Comparison of ENCODE assay signal across 17 cellular contexts in the genomic region with DNA sequence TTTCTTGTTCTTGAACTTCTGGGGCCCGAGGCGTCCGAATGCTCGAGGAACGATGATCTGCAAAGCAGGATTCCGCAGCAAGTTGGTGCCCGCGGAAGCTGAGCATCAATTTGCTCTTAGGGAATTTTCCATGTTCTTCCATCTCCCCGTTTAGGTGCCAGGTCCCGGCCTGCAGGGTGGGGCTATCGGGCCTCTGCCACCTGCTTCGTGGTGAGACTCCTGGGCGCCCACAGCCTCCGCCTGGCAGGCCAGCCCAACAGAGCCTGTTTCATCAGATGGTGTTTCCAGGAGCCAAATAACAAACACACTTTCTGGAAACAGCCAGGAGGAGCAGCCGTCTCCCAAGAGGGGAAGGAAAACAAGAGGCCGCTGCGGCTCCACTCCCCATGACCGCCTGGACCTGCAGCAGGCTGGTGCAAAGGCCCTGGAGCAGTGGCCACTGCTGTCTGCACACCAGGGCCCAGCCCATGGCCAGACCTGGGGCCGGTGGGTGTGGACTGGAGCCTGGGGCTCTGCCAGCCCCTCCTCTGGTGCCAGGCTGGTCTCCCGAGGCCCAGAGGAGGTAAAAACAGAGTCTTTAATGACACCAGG. TPM values are rescaled to one million over a fixed set of nuclear protein-coding genes. Genes with fewer than 3 reads are reported as not detected.
DNase-seq lines count a peak whose midpoint lies in the region; ATAC-seq and TF ChIP-seq lines count a peak whose summit lies in the region.
"Had no signal": no experiment of that assay in that cellular context is flagged by ENCODE, and none has a peak within 500 bp of the region (broad histone marks: within the 10 kb centered on the region; RNA-seq: fewer than 3 reads in every experiment).

No MANE protein-coding gene starts in this region.

- H2BK120ac ChIP-seq in trophoblast cell (ENCODE audit: insufficient read depth, low read length, poor library complexity): no peak overlapping the region

- no peak overlapping the region for H3K4ac ChIP-seq in trophoblast cell (ENCODE audit: low read depth, low read length)

- no peak overlapping the region for H2BK5ac ChIP-seq in trophoblast cell (ENCODE audit: low read depth, low read length, poor library complexity)

- H3K9me3 ChIP-seq in BLaER1 treated with 17β-estradiol and CSF1 and Interleukin-3, amounts not matched to agents 10 nM and 100 nM (replicated peaks in 1 of 11): no peaks in the 10 kb centered on the region
- no peaks in the 10 kb centered on the region for H3K9me3 ChIP-seq in sigmoid colon
- H3K9me3 ChIP-seq in trophoblast cell (ENCODE audit: insufficient read depth, low read depth, low read length): no peaks in the 10 kb centered on the region
- H3K9me3 ChIP-seq in CD8-positive, alpha-beta memory T cell (ENCODE audit: low read length): no peaks in the 10 kb centered on the region
- H3K9me3 ChIP-seq: adrenal gland had no signal

- peaks cover 0 to 98% (median 15%) of the 10 kb centered on the region in 11 experiments; a peak in 13 of 22 replicates for H4K20me1 ChIP-seq in BLaER1 treated with 17β-estradiol and CSF1 and Interleukin-3, amounts not matched to agents 10 nM and 100 nM

- TF ChIP-seq EP300 in sigmoid colon (IDR thresholded peaks at IDR 0.05): no peak

- POLR2A ChIA-PET in RWPE1 (lab: Yijun Ruan, JAX; ENCODE audit: low non-redundant PET): no interaction called here
- POLR2A ChIA-PET in CD8-positive, alpha-beta memory T cell (lab: Charles Lee): no interaction called here

- ATAC-seq in HG02885 (IDR thresholded peaks at IDR 0.05; ENCODE audit: poor library complexity, unreplicated experiment): no peak
- ATAC-seq: activated CD4-positive, CD25-positive, alpha-beta regulatory T cell treated with anti-CD3 and anti-CD28 coated beads, Interleukin-2, amount 50 U/mL, for 24 hours; CD8-positive, alpha-beta T cell had no signal

- H3K23ac ChIP-seq in trophoblast cell (ENCODE audit: low read length): no peak overlapping the region

- H3K9ac ChIP-seq in BLaER1 treated with 17β-estradiol and CSF1 and Interleukin-3, amounts not matched to agents 10 nM and 100 nM: peak overlapping the region in 5 of 11 experiments; percentile 1 to 77 (median 16); a peak in 5 of 22 replicates
- H3K9ac ChIP-seq in trophoblast cell (ENCODE audit: low read length): no peak overlapping the region

- no peak overlapping the region for H2AFZ ChIP-seq in trophoblast cell (ENCODE audit: insufficient read depth, low read length, poor library complexity)

- no peaks in the 10 kb centered on the region for H3K36me3 Mint-ChIP-seq in glutamatergic neuron (ENCODE audit: unreplicated experiment)
- H3K36me3 Mint-ChIP-seq in CD8-positive, alpha-beta memory T cell: no peaks in the 10 kb centered on the region
- H3K36me3 Mint-ChIP-seq: CD8-positive, alpha-beta T cell had no signal

- no peak overlapping the region for H3K14ac ChIP-seq in trophoblast cell (ENCODE audit: low read length)

- DNase-seq in RWPE1 (ENCODE audit: low spot score) (no peak), glutamatergic neuron (peak; percentile 29), sigmoid colon (peak; percentile 87), trophoblast cell (no peak), GDM1 (lab: John Stamatoyannopoulos, UW) (no peak)
- DNase-seq in CD8-positive, alpha-beta memory T cell: no peak
- DNase-seq: adrenal gland; CD8-positive, alpha-beta T cell; HFFc6; NCI-H2029; NCI-H69; stimulated activated naive CD4-positive, alpha-beta T cell treated with Interleukin-2 at 50 U/mL for 16 hours; T1000 had no signal

- H3K79me1 ChIP-seq in trophoblast cell (ENCODE audit: low read length): peaks cover 10% of the 10 kb centered on the region

- no peaks in the 10 kb centered on the region for H3K36me3 ChIP-seq in BLaER1 treated with 17β-estradiol and CSF1 and Interleukin-3, amounts not matched to agents 10 nM and 100 nM
- no peaks in the 10 kb centered on the region for H3K36me3 ChIP-seq in sigmoid colon
- no peaks in the 10 kb centered on the region for H3K36me3 ChIP-seq in trophoblast cell (ENCODE audit: control insufficient read depth in 1 of 2, insufficient read depth in 2 of 2, low read length in 2 of 2)
- H3K36me3 ChIP-seq in CD8-positive, alpha-beta memory T cell (ENCODE audit: insufficient read depth, low read length): no peaks in the 10 kb centered on the region
- H3K36me3 ChIP-seq: adrenal gland had no signal

- H3K79me2 ChIP-seq in trophoblast cell (ENCODE audit: control insufficient read depth, insufficient read depth, low read length, poor library complexity): peaks cover 2% of the 10 kb centered on the region

- no peak overlapping the region for H3K4me3 Mint-ChIP-seq in glutamatergic neuron (ENCODE audit: unreplicated experiment)
- H3K4me3 Mint-ChIP-seq in CD8-positive, alpha-beta memory T cell: no peak overlapping the region
- H3K4me3 Mint-ChIP-seq: CD8-positive, alpha-beta T cell; HFFc6 had no signal

- TF ChIP-seq POLR2A in sigmoid colon (IDR thresholded peaks at IDR 0.05): no peak

- no peak overlapping the region for H4K8ac ChIP-seq in trophoblast cell (ENCODE audit: low read depth, low read length)

- CTCF ChIA-PET in RWPE1 (lab: Yijun Ruan, JAX): interaction anchor here (0.6 kb wide), 1 partner anchor 23 kb away, joined by 3 read pairs; no protein-coding TSS in a partner anchor
- CTCF ChIA-PET in CD8-positive, alpha-beta memory T cell (lab: Charles Lee): no interaction called here

- intact Hi-C loops in sigmoid colon (cut with DNase I): no loop called here

- WGBS in sigmoid colon, 2 donors: 66 to 82% methylated on average over 20 of the region's 20 CpGs
- WGBS in trophoblast cell (ENCODE audit: extremely low coverage, insufficient coverage, insufficient read length): no CpG with 5 or more reads among the region's 20 CpGs

- H4K12ac ChIP-seq in trophoblast cell (ENCODE audit: low read depth, low read length): no peak overlapping the region

- peak overlapping the region in 5 of 11 experiments; percentile 6 to 51 (median 13); a peak in 7 of 22 replicates for H3K27ac ChIP-seq in BLaER1 treated with 17β-estradiol and CSF1 and Interleukin-3, amounts not matched to agents 10 nM and 100 nM
- H3K27ac ChIP-seq in RWPE1 (peak overlapping the region; percentile 32), sigmoid colon (peak overlapping the region; percentile 54 to 89 (median 73)), trophoblast cell (ENCODE audit: low read depth, low read length) (no peak overlapping the region)
- no peak overlapping the region for H3K27ac ChIP-seq in CD8-positive, alpha-beta memory T cell (ENCODE audit: low read depth, low read length)
- H3K27ac ChIP-seq: adrenal gland, SK-N-MC had no signal

- H3K18ac ChIP-seq in trophoblast cell (ENCODE audit: low read length): no peak overlapping the region

- H3K4me1 ChIP-seq in BLaER1 treated with 17β-estradiol and CSF1 and Interleukin-3, amounts not matched to agents 10 nM and 100 nM: peaks cover 56 to 100% (median 100%) of the 10 kb centered on the region in 10 experiments
- H3K4me1 ChIP-seq in sigmoid colon (peaks cover 0 to 62% (median 59%) of the 10 kb centered on the region in 4 donors), trophoblast cell (ENCODE audit: control insufficient read depth in 1 of 2, insufficient read depth in 2 of 2, low read length in 2 of 2) (peaks cover 7 to 8% of the 10 kb centered on the region in 2 experiments)
- no peaks in the 10 kb centered on the region for H3K4me1 ChIP-seq in CD8-positive, alpha-beta memory T cell (ENCODE audit: insufficient read depth, low read length)

- H4K91ac ChIP-seq in trophoblast cell (ENCODE audit: low read depth, low read length): no peak overlapping the region

- peak overlapping the region in 1 of 10 experiments; percentile 2; a peak in 1 of 20 replicates for H3K4me3 ChIP-seq in BLaER1 treated with 17β-estradiol and CSF1 and Interleukin-3, amounts not matched to agents 10 nM and 100 nM
- H3K4me3 ChIP-seq in sigmoid colon (no peak overlapping the region), trophoblast cell (ENCODE audit: low read depth, low read length) (no peak overlapping the region)
- H3K4me3 ChIP-seq in CD8-positive, alpha-beta memory T cell (ENCODE audit: low read length): no peak overlapping the region
- H3K4me3 ChIP-seq: adrenal gland, SK-N-MC had no signal

- H3K4me2 ChIP-seq in BLaER1 treated with 17β-estradiol and CSF1 and Interleukin-3, amounts not matched to agents 10 nM and 100 nM: peak overlapping the region in 10 of 11 experiments; percentile 18 to 100 (median 90); a peak in 19 of 22 replicates
- no peak overlapping the region for H3K4me2 ChIP-seq in trophoblast cell (ENCODE audit: low read length)

- peaks cover 4% of the 10 kb centered on the region for H3K27me3 Mint-ChIP-seq in glutamatergic neuron (ENCODE audit: unreplicated experiment)
- H3K27me3 Mint-ChIP-seq in CD8-positive, alpha-beta memory T cell: peaks cover 0 to 6% of the 10 kb centered on the region in 2 donors

- H3K27ac Mint-ChIP-seq in glutamatergic neuron (ENCODE audit: unreplicated experiment): no peak overlapping the region
- H3K27ac Mint-ChIP-seq in CD8-positive, alpha-beta memory T cell: no peak overlapping the region
- H3K27ac Mint-ChIP-seq: CD8-positive, alpha-beta T cell; HFFc6 had no signal

- H3K4me1 Mint-ChIP-seq in glutamatergic neuron (ENCODE audit: low read depth, unreplicated experiment): peaks cover 7% of the 10 kb centered on the region
- no peaks in the 10 kb centered on the region for H3K4me1 Mint-ChIP-seq in CD8-positive, alpha-beta memory T cell

- H3K27me3 ChIP-seq in BLaER1 treated with 17β-estradiol and CSF1 and Interleukin-3, amounts not matched to agents 10 nM and 100 nM: peaks cover 0 to 98% (median 0%) of the 10 kb centered on the region in 11 experiments; a peak in 10 of 22 replicates
- H3K27me3 ChIP-seq in sigmoid colon (no peaks in the 10 kb centered on the region), trophoblast cell (ENCODE audit: insufficient read depth, low read length) (no peaks in the 10 kb centered on the region)
- no peaks in the 10 kb centered on the region for H3K27me3 ChIP-seq in CD8-positive, alpha-beta memory T cell (ENCODE audit: insufficient read depth, low read length, poor library complexity, severe bottlenecking)
- H3K27me3 ChIP-seq: adrenal gland had no signal

- H2BK12ac ChIP-seq in trophoblast cell (ENCODE audit: low read length): no peak overlapping the region

- H2AK5ac ChIP-seq in trophoblast cell (ENCODE audit: low read length): no peak overlapping the region

- TF ChIP-seq CTCF in RWPE1 (conservative IDR thresholded peaks at IDR 0.05; ENCODE audit: low read depth): no peak
- no peak for TF ChIP-seq CTCF in glutamatergic neuron (IDR thresholded peaks at IDR 0.05; ENCODE audit: partially characterized antibody, unreplicated experiment)
- no peak for TF ChIP-seq CTCF in sigmoid colon (IDR thresholded peaks at IDR 0.05)

- H3K9me3 Mint-ChIP-seq in glutamatergic neuron (ENCODE audit: unreplicated experiment): peaks cover 5% of the 10 kb centered on the region
- no peaks in the 10 kb centered on the region for H3K9me3 Mint-ChIP-seq in CD8-positive, alpha-beta memory T cell
- H3K9me3 Mint-ChIP-seq: CD8-positive, alpha-beta T cell; HFFc6 had no signal

RNA-seq across cellular contexts. Expression of gene SLX9, which starts 54.8 kb away (rescaled TPM):
- total RNA-seq in glutamatergic neuron (ENCODE audit: unreplicated experiment) (30.7 TPM), sigmoid colon (10 to 100 TPM; 18.3 to 38.8 (median 22.0) TPM)
- 10 to 100 TPM in 2 of 3 donors, 1 to 10 TPM in 1; 9.7 to 31.9 (median 15.0) TPM for polyA plus RNA-seq in sigmoid colon
- polyA plus RNA-seq in trophoblast cell (2013): 19.1 and 21.1 TPM in 2 replicates
- total RNA-seq in CD8-positive, alpha-beta memory T cell: 10 to 100 TPM; 68.1 to 71.1 TPM
- 14.3 TPM for polyA plus RNA-seq in CD8-positive, alpha-beta memory T cell

Comparison
In these comparisons a context has a peak if more than half of its experiments do, and no peak if none do; other contexts are left out.
1. H3K27ac ChIP-seq: peak in RWPE1 (single experiment) and sigmoid colon (4 of 4); none in trophoblast cell (single experiment) and CD8-positive, alpha-beta memory T cell (single experiment).
2. DNase-seq: peak in glutamatergic neuron (single experiment) and sigmoid colon (single experiment); none in RWPE1 (single experiment), trophoblast cell (0 of 2), CD8-positive, alpha-beta memory T cell (0 of 5) and GDM1 (single experiment).